Comparison of ENCODE assay signal across 8 cellular contexts in genomic region chr17:74430706-74431567, GRCh38. TPM values are rescaled to one million over a fixed set of nuclear protein-coding genes. Genes with fewer than 3 reads are reported as not detected.
A peak's percentile ranks its signal among the peaks of the same experiment; 100 is the strongest.
DNase-seq lines count a peak whose midpoint lies in the region; ATAC-seq and TF ChIP-seq lines count a peak whose summit lies in the region.

No MANE protein-coding gene starts in this region.

- peak overlapping the region; percentile 71 for H3K9ac ChIP-seq in HUES6 (ENCODE audit: low read length)

- POLR2A ChIA-PET in RWPE1 (lab: Yijun Ruan, JAX; ENCODE audit: low non-redundant PET): interaction anchor here (0.6 kb wide), 2 partner anchors 20 to 44 kb away, joined by 3 read pairs; no protein-coding TSS in a partner anchor

- H3K27me3 ChIP-seq in HUES6 (ENCODE audit: control insufficient read depth, insufficient read depth, low read length): peaks cover 37% of the 10 kb centered on the region

- DNase-seq in AG08396 (ENCODE audit: low spot score) (peak; percentile 62), RWPE1 (ENCODE audit: low spot score) (peak; percentile 88), epithelial cell of prostate (ENCODE audit: low read depth, low spot score) (peak; percentile 82), midbrain (lab: John Stamatoyannopoulos, UW) (peak; percentile 70), ureter (ENCODE audit: low spot score) (peak; percentile 95)

- CTCF ChIA-PET in RWPE1 (lab: Yijun Ruan, JAX): interaction anchor here (0.7 to 1.4 kb wide), 6 partner anchors 14 to 100 kb away, joined by 3 to 8 read pairs (median 4); no protein-coding TSS in a partner anchor

- H3K4me3 ChIP-seq in HUES6 (ENCODE audit: low read depth, low read length): peak overlapping the region; percentile 85

- no peaks in the 10 kb centered on the region for H3K36me3 ChIP-seq in HUES6 (ENCODE audit: control insufficient read depth, insufficient read depth, low read length)

- H3K9me3 ChIP-seq in HUES6 (ENCODE audit: control insufficient read depth, insufficient read depth, low read depth, low read length): no peaks in the 10 kb centered on the region

- no peak for TF ChIP-seq POLR2A in GM18505 (IDR thresholded peaks at IDR 0.05; ENCODE audit: borderline replicate concordance, extremely low read depth, insufficient read depth, insufficient read length)

- peak overlapping the region; percentile 69; the same call in 1 of the 2 replicates for H3K27ac ChIP-seq in HUES6 (ENCODE audit: low read depth, low read length)
- H3K27ac ChIP-seq in RWPE1: peak overlapping the region; percentile 99
- H3K27ac ChIP-seq in epithelial cell of prostate: peak overlapping the region; percentile 91

- ATAC-seq in GM18505 (IDR thresholded peaks at IDR 0.05; ENCODE audit: unreplicated experiment): peak; percentile 45
- ATAC-seq in HG03521 (IDR thresholded peaks at IDR 0.05; ENCODE audit: unreplicated experiment): no peak

- TF ChIP-seq CTCF in RWPE1 (conservative IDR thresholded peaks at IDR 0.05; ENCODE audit: low read depth): no peak

- peaks cover 48% of the 10 kb centered on the region for H3K4me1 ChIP-seq in HUES6 (ENCODE audit: control insufficient read depth, insufficient read depth, low read length)

RNA-seq across cellular contexts. Expression of gene GPRC5C, which starts 1.0 kb away (rescaled TPM):
- total RNA-seq in ureter: 153 TPM

RNA-seq across cellular contexts. Expression of gene CD300A, which starts 35.5 kb away (rescaled TPM):
- 4.3 TPM for total RNA-seq in ureter
